1 cellular context compared by ENCODE assay signal in the genomic region with DNA sequence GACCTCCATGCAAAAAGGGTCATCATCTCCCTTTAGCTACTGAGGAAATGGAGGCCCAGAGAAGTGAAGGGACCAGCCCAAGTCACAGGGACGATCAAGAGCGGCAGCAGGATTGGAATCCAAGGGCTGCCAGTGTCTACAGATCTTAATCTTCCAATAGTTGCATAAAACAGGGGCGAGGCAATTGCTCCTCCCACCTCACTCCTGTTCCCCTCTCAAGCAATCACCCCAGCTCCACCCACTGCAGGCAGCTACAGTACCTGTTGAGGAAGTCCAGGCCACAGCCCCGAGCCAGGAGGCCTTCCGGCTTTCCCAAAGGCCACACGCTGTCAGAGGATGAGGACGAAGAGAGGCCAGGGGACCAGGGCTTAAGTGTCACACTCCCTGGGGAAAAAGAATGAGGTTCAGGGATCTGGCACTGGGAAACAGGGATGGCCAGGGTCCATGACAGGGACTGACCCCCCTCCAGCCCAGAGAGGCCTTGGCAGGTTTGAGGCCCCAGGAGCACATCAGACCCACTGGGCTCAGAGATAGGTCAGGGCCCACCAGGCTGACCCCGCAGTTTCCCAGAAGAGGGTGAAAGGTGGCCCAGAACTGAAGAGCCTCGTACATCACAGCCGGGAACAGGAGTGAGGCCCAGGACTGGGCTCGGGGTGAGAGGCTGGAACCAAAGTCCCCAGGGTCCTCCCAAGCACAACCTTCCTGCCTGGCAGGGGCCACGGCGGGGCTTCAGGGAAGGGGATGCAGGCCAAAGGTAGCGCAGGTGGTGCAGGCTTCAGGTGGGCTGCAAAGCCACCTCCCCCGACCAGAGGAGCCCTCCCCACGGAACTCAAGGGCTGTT.
TF ChIP-seq lines count a peak whose summit lies in the region.

No MANE protein-coding gene starts in this region.

TF ChIP-seq in HepG2, 621 proteins besides CTCF, POLR2A, EP300 and RAD21 (continued from another document and continues in another):
- no peak for TF ChIP-seq NFKBIZ (CRISPR knock-in tag; IDR thresholded peaks at IDR 0.05)
- TF ChIP-seq SNRNP70 (IDR thresholded peaks at IDR 0.05; ENCODE audit: low read depth, low read length), result no peak
- TF ChIP-seq, protein P1, sequence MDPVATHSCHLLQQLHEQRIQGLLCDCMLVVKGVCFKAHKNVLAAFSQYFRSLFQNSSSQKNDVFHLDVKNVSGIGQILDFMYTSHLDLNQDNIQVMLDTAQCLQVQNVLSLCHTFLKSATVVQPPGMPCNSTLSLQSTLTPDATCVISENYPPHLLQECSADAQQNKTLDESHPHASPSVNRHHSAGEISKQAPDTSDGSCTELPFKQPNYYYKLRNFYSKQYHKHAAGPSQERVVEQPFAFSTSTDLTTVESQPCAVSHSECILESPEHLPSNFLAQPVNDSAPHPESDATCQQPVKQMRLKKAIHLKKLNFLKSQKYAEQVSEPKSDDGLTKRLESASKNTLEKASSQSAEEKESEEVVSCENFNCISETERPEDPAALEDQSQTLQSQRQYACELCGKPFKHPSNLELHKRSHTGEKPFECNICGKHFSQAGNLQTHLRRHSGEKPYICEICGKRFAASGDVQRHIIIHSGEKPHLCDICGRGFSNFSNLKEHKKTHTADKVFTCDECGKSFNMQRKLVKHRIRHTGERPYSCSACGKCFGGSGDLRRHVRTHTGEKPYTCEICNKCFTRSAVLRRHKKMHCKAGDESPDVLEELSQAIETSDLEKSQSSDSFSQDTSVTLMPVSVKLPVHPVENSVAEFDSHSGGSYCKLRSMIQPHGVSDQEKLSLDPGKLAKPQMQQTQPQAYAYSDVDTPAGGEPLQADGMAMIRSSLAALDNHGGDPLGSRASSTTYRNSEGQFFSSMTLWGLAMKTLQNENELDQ (CRISPR knock-in tag; IDR thresholded peaks at IDR 0.05; ENCODE audit: borderline replicate concordance), result no peak
- no peak for TF ChIP-seq SRSF9 (IDR thresholded peaks at IDR 0.05; ENCODE audit: borderline replicate concordance, insufficient read depth, low read depth, low read length, poor library complexity, severe bottlenecking)
- TF ChIP-seq NCOA5 (CRISPR knock-in tag; IDR thresholded peaks at IDR 0.05), result no peak; the same call in 1 of the 2 replicates
- no peak for TF ChIP-seq DNMT1 (CRISPR knock-in tag; IDR thresholded peaks at IDR 0.05)
- TF ChIP-seq, protein P2, sequence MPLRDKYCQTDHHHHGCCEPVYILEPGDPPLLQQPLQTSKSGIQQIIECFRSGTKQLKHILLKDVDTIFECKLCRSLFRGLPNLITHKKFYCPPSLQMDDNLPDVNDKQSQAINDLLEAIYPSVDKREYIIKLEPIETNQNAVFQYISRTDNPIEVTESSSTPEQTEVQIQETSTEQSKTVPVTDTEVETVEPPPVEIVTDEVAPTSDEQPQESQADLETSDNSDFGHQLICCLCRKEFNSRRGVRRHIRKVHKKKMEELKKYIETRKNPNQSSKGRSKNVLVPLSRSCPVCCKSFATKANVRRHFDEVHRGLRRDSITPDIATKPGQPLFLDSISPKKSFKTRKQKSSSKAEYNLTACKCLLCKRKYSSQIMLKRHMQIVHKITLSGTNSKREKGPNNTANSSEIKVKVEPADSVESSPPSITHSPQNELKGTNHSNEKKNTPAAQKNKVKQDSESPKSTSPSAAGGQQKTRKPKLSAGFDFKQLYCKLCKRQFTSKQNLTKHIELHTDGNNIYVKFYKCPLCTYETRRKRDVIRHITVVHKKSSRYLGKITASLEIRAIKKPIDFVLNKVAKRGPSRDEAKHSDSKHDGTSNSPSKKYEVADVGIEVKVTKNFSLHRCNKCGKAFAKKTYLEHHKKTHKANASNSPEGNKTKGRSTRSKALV (CRISPR knock-in tag; IDR thresholded peaks at IDR 0.05), result 0 out of 2 replicates have a peak, but pooled peaks have one; percentile 29
- TF ChIP-seq ZBTB7B (CRISPR knock-in tag; IDR thresholded peaks at IDR 0.05), result no peak
- TF ChIP-seq FOXA3 (CRISPR knock-in tag; IDR thresholded peaks at IDR 0.05), result peak; percentile 6; the same call in 1 of the 2 replicates
- TF ChIP-seq HDAC2 (CRISPR knock-in tag; IDR thresholded peaks at IDR 0.05), result no peak
- no peak for TF ChIP-seq MAF1 (CRISPR knock-in tag; IDR thresholded peaks at IDR 0.05; ENCODE audit: borderline replicate concordance)
- TF ChIP-seq, protein P3, sequence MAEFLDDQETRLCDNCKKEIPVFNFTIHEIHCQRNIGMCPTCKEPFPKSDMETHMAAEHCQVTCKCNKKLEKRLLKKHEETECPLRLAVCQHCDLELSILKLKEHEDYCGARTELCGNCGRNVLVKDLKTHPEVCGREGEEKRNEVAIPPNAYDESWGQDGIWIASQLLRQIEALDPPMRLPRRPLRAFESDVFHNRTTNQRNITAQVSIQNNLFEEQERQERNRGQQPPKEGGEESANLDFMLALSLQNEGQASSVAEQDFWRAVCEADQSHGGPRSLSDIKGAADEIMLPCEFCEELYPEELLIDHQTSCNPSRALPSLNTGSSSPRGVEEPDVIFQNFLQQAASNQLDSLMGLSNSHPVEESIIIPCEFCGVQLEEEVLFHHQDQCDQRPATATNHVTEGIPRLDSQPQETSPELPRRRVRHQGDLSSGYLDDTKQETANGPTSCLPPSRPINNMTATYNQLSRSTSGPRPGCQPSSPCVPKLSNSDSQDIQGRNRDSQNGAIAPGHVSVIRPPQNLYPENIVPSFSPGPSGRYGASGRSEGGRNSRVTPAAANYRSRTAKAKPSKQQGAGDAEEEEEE (CRISPR knock-in tag; IDR thresholded peaks at IDR 0.05; ENCODE audit: borderline replicate concordance), result peak; percentile 14; the same call in 1 of the 2 replicates
- TF ChIP-seq, protein P4, sequence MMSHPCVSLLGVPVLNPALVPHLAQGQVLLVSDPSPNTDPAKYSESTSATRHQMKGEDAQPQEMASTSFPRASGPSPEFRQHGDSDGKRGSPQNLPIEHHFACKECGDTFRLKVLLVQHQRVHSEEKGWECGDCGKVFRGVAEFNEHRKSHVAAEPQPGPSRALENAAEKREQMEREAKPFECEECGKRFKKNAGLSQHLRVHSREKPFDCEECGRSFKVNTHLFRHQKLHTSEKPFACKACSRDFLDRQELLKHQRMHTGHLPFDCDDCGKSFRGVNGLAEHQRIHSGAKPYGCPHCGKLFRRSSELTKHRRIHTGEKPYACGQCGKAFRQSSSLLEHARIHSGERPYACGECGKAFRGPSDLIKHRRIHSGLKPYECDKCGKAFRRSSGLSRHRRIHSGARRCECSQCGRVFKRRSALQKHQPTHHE (CRISPR knock-in tag; IDR thresholded peaks at IDR 0.05; ENCODE audit: borderline replicate concordance), result no peak; the same call in none of the 2 replicates
- no peak for TF ChIP-seq DPF2 (CRISPR knock-in tag; IDR thresholded peaks at IDR 0.05; ENCODE audit: borderline replicate concordance, low read depth)
- TF ChIP-seq RFX5 (IDR thresholded peaks at IDR 0.05; ENCODE audit: low read depth, low read length), result no peak
- TF ChIP-seq LCORL (IDR thresholded peaks at IDR 0.05), result no peak
- TF ChIP-seq LCORL (CRISPR knock-in tag; IDR thresholded peaks at IDR 0.05), result no peak
- TF ChIP-seq ZNF343 (CRISPR knock-in tag; IDR thresholded peaks at IDR 0.05), result no peak
- TF ChIP-seq TEAD3 (CRISPR knock-in tag; optimal IDR thresholded peaks at IDR 0.05; ENCODE audit: borderline replicate concordance), result no peak
- TF ChIP-seq, protein P5, sequence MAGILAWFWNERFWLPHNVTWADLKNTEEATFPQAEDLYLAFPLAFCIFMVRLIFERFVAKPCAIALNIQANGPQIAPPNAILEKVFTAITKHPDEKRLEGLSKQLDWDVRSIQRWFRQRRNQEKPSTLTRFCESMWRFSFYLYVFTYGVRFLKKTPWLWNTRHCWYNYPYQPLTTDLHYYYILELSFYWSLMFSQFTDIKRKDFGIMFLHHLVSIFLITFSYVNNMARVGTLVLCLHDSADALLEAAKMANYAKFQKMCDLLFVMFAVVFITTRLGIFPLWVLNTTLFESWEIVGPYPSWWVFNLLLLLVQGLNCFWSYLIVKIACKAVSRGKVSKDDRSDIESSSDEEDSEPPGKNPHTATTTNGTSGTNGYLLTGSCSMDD (CRISPR knock-in tag; IDR thresholded peaks at IDR 0.05), result peak; percentile 69; the same call in 1 of the 2 replicates
- TF ChIP-seq ZNF703 (CRISPR knock-in tag; IDR thresholded peaks at IDR 0.05; ENCODE audit: borderline replicate concordance), result peak; percentile 7; the same call in 1 of the 2 replicates
- TF ChIP-seq, protein P6, sequence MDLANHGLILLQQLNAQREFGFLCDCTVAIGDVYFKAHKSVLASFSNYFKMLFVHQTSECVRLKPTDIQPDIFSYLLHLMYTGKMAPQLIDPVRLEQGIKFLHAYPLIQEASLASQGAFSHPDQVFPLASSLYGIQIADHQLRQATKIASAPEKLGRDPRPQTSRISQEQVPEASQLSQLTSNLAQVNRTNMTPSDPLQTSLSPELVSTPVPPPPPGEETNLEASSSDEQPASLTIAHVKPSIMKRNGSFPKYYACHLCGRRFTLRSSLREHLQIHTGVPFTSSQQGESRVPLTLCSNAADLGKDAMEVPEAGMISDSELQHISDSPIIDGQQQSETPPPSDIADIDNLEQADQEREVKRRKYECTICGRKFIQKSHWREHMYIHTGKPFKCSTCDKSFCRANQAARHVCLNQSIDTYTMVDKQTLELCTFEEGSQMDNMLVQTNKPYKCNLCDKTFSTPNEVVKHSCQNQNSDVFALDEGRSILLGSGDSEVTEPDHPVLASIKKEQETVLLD (CRISPR knock-in tag; IDR thresholded peaks at IDR 0.05; ENCODE audit: low read depth), result no peak
- no peak for TF ChIP-seq PAX8 (CRISPR knock-in tag; IDR thresholded peaks at IDR 0.05; ENCODE audit: borderline replicate concordance)
- TF ChIP-seq ELF1 (CRISPR knock-in tag; IDR thresholded peaks at IDR 0.05), result peak; percentile 75
- TF ChIP-seq HCFC1 (IDR thresholded peaks at IDR 0.05; ENCODE audit: low read depth, low read length), result no peak
- no peak for TF ChIP-seq ZNF850 (CRISPR knock-in tag; conservative IDR thresholded peaks at IDR 0.05)
- no peak for TF ChIP-seq PHB2 (IDR thresholded peaks at IDR 0.05; ENCODE audit: partially characterized antibody)
- no peak; the same call in 1 of the 2 replicates for TF ChIP-seq ZNF383 (CRISPR knock-in tag; IDR thresholded peaks at IDR 0.05; ENCODE audit: borderline replicate concordance)
- no peak for TF ChIP-seq MAFF (IDR thresholded peaks at IDR 0.05; ENCODE audit: low read depth, low read length)
- TF ChIP-seq HOXD1 (CRISPR knock-in tag; IDR thresholded peaks at IDR 0.05), result peak; percentile 78
- no peak for TF ChIP-seq ZC3H13 (CRISPR knock-in tag; IDR thresholded peaks at IDR 0.05)
- TF ChIP-seq ZFP41 (CRISPR knock-in tag; IDR thresholded peaks at IDR 0.05; ENCODE audit: borderline replicate concordance), result no peak; the same call in 1 of the 2 replicates
- TF ChIP-seq, protein P7, sequence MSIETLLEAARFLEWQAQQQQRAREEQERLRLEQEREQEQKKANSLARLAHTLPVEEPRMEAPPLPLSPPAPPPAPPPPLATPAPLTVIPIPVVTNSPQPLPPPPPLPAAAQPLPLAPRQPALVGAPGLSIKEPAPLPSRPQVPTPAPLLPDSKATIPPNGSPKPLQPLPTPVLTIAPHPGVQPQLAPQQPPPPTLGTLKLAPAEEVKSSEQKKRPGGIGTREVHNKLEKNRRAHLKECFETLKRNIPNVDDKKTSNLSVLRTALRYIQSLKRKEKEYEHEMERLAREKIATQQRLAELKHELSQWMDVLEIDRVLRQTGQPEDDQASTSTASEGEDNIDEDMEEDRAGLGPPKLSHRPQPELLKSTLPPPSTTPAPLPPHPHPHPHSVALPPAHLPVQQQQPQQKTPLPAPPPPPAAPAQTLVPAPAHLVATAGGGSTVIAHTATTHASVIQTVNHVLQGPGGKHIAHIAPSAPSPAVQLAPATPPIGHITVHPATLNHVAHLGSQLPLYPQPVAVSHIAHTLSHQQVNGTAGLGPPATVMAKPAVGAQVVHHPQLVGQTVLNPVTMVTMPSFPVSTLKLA (IDR thresholded peaks at IDR 0.05), result no peak
- TF ChIP-seq STAT5B (CRISPR knock-in tag; IDR thresholded peaks at IDR 0.05), result no peak
- TF ChIP-seq PAF1 (CRISPR knock-in tag; IDR thresholded peaks at IDR 0.05), result no peak
- no peak for TF ChIP-seq KDM3A (CRISPR knock-in tag; IDR thresholded peaks at IDR 0.05; ENCODE audit: low read depth)
- TF ChIP-seq, protein P8, sequence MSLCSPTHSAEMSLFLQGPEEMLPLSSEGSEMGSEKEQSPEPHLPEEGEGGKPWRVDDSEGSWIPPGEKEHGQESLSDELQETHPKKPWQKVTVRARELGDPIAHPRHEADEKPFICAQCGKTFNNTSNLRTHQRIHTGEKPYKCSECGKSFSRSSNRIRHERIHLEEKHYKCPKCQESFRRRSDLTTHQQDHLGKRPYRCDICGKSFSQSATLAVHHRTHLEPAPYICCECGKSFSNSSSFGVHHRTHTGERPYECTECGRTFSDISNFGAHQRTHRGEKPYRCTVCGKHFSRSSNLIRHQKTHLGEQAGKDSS (CRISPR knock-in tag; IDR thresholded peaks at IDR 0.05; ENCODE audit: borderline replicate concordance, low read depth), result no peak
- no peak for TF ChIP-seq ZC3H4 (CRISPR knock-in tag; IDR thresholded peaks at IDR 0.05; ENCODE audit: borderline replicate concordance)
- no peak; the same call in 1 of the 2 replicates for TF ChIP-seq REPIN1 (CRISPR knock-in tag; IDR thresholded peaks at IDR 0.05; ENCODE audit: borderline replicate concordance, low read depth)
- TF ChIP-seq NFIC (IDR thresholded peaks at IDR 0.05; ENCODE audit: low read length), result no peak
- TF ChIP-seq, protein P9, sequence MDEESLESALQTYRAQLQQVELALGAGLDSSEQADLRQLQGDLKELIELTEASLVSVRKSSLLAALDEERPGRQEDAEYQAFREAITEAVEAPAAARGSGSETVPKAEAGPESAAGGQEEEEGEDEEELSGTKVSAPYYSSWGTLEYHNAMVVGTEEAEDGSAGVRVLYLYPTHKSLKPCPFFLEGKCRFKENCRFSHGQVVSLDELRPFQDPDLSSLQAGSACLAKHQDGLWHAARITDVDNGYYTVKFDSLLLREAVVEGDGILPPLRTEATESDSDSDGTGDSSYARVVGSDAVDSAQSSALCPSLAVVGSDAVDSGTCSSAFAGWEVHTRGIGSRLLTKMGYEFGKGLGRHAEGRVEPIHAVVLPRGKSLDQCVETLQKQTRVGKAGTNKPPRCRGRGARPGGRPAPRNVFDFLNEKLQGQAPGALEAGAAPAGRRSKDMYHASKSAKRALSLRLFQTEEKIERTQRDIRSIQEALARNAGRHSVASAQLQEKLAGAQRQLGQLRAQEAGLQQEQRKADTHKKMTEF (CRISPR knock-in tag; IDR thresholded peaks at IDR 0.05), result no peak
- no peak for TF ChIP-seq CC2D1A (CRISPR knock-in tag; IDR thresholded peaks at IDR 0.05)
- no peak; the same call in 1 of the 2 replicates for TF ChIP-seq RBFOX2 (IDR thresholded peaks at IDR 0.05; ENCODE audit: low read depth, low read length)
- TF ChIP-seq ZNF329 (CRISPR knock-in tag; IDR thresholded peaks at IDR 0.05; ENCODE audit: low read depth), result no peak
- TF ChIP-seq ZFAT (CRISPR knock-in tag; conservative IDR thresholded peaks at IDR 0.05), result no peak
- TF ChIP-seq, protein P10, sequence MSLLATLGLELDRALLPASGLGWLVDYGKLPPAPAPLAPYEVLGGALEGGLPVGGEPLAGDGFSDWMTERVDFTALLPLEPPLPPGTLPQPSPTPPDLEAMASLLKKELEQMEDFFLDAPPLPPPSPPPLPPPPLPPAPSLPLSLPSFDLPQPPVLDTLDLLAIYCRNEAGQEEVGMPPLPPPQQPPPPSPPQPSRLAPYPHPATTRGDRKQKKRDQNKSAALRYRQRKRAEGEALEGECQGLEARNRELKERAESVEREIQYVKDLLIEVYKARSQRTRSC (CRISPR knock-in tag; IDR thresholded peaks at IDR 0.05; ENCODE audit: low read depth), result no peak
- TF ChIP-seq ZNF431 (CRISPR knock-in tag; IDR thresholded peaks at IDR 0.05; ENCODE audit: borderline replicate concordance, low read depth), result no peak
